25 cellular contexts compared by ENCODE assay signal in genomic region chr2:434625-435024, GRCh38.
DNase-seq lines count a peak whose midpoint lies in the region; ATAC-seq and TF ChIP-seq lines count a peak whose summit lies in the region.
"Had no signal": no experiment of that assay in that cellular context is flagged by ENCODE, and none has a peak within 500 bp of the region (broad histone marks: within the 10 kb centered on the region; RNA-seq: fewer than 3 reads in every experiment).

No MANE protein-coding gene starts in this region.

- no peak for TF ChIP-seq CTCF in CD4-positive, alpha-beta T cell (IDR thresholded peaks at IDR 0.05)
- TF ChIP-seq CTCF in WTC11 (IDR thresholded peaks at IDR 0.05): no peak

- peaks cover 36% of the 10 kb centered on the region for H3K4me1 Mint-ChIP-seq in activated T-cell treated with anti-CD3 and anti-CD28 coated beads, Interleukin-2, amount 50 U/mL, for 72 hours (ENCODE audit: low read depth)
- H3K4me1 Mint-ChIP-seq in CD4-positive, alpha-beta T cell (ENCODE audit: low read depth): peaks cover 36% of the 10 kb centered on the region
- peaks cover 31% of the 10 kb centered on the region for H3K4me1 Mint-ChIP-seq in WTC11
- peaks cover 14 to 57% (median 49%) of the 10 kb centered on the region in 4 donors for H3K4me1 Mint-ChIP-seq in naive thymus-derived CD8-positive, alpha-beta T cell

- no peaks in the 10 kb centered on the region for H3K27me3 ChIP-seq in CD4-positive, alpha-beta T cell (ENCODE audit: control insufficient read depth, insufficient read depth, low read length)
- H3K27me3 ChIP-seq: BLaER1, SJSA1 had no signal

- no peaks in the 10 kb centered on the region for H3K27me3 Mint-ChIP-seq in activated T-cell treated with anti-CD3 and anti-CD28 coated beads, Interleukin-2, amount 50 U/mL, for 72 hours (ENCODE audit: low read depth)
- H3K27me3 Mint-ChIP-seq in CD4-positive, alpha-beta T cell: no peaks in the 10 kb centered on the region
- H3K27me3 Mint-ChIP-seq in WTC11 (ENCODE audit: low read depth): peaks cover 4% of the 10 kb centered on the region; the same call in 1 of the 2 replicates
- no peaks in the 10 kb centered on the region for H3K27me3 Mint-ChIP-seq in naive thymus-derived CD8-positive, alpha-beta T cell

- no peak for DNase-seq in activated T-cell treated with anti-CD3 and anti-CD28 coated beads, Interleukin-2, amount 50 U/mL, for 72 hours
- no peak for DNase-seq in activated T-cell treated with anti-CD3 and anti-CD28 coated beads, Interleukin-2, amount 50 U/mL, for 48 hours
- no peak for DNase-seq in CD4-positive, alpha-beta T cell
- DNase-seq in WTC11 (ENCODE audit: low spot score): no peak
- DNase-seq in naive thymus-derived CD8-positive, alpha-beta T cell: no peak
- DNase-seq in C1 segment of cervical spinal cord (lab: John Stamatoyannopoulos, UW): no peak
- DNase-seq: Caco-2; CD8-positive, alpha-beta T cell; DMS79 treated with DMSO at 0.1 percent for 48 hours; GF-D8; H7; IMR-90; MM.1S; NCI-H2029 treated with DMSO at 0.1 percent for 48 hours; NCI-H446 treated with DMSO at 0.1 percent for 48 hours; NCI-H526; NCI-H82; PC-9; Right ventricle myocardium superior; RPMI8226 had no signal

- peak overlapping the region; percentile 77 for H3K27ac Mint-ChIP-seq in activated T-cell treated with anti-CD3 and anti-CD28 coated beads, Interleukin-2, amount 50 U/mL, for 72 hours
- H3K27ac Mint-ChIP-seq in CD4-positive, alpha-beta T cell: peak overlapping the region; percentile 17
- H3K27ac Mint-ChIP-seq in WTC11: peak overlapping the region; percentile 43; the same call in 1 of the 2 replicates
- peak overlapping the region in 7 of 10 donors; percentile 43 to 89 (median 55) for H3K27ac Mint-ChIP-seq in naive thymus-derived CD8-positive, alpha-beta T cell

- H3K4me3 Mint-ChIP-seq in activated T-cell treated with anti-CD3 and anti-CD28 coated beads, Interleukin-2, amount 50 U/mL, for 72 hours: peak overlapping the region in 1 of 2 donors; percentile 33
- no peak overlapping the region for H3K4me3 Mint-ChIP-seq in CD4-positive, alpha-beta T cell
- no peak overlapping the region for H3K4me3 Mint-ChIP-seq in WTC11
- H3K4me3 Mint-ChIP-seq in naive thymus-derived CD8-positive, alpha-beta T cell: peak overlapping the region in 1 of 10 donors; percentile 60
- H3K4me3 Mint-ChIP-seq: CD8-positive, alpha-beta T cell had no signal

- no peaks in the 10 kb centered on the region for H3K9me3 ChIP-seq in CD4-positive, alpha-beta T cell (ENCODE audit: control insufficient read depth, low read length)
- H3K9me3 ChIP-seq: BLaER1, Caco-2, SJSA1 had no signal

- no peaks in the 10 kb centered on the region for H3K9me3 Mint-ChIP-seq in activated T-cell treated with anti-CD3 and anti-CD28 coated beads, Interleukin-2, amount 50 U/mL, for 72 hours
- H3K9me3 Mint-ChIP-seq in CD4-positive, alpha-beta T cell: no peaks in the 10 kb centered on the region
- H3K9me3 Mint-ChIP-seq in WTC11: no peaks in the 10 kb centered on the region
- H3K9me3 Mint-ChIP-seq in naive thymus-derived CD8-positive, alpha-beta T cell: no peaks in the 10 kb centered on the region
- H3K9me3 Mint-ChIP-seq: CD8-positive, alpha-beta T cell had no signal

- POLR2A ChIA-PET in CD4-positive, alpha-beta T cell (lab: Charles Lee): no interaction called here
- POLR2A ChIA-PET in WTC11 (lab: Charles Lee): interaction anchor here (0.7 kb wide), 1 partner anchor 52 kb away, joined by 3 read pairs; no protein-coding TSS in a partner anchor
- POLR2A ChIA-PET in naive thymus-derived CD8-positive, alpha-beta T cell (lab: Charles Lee): no interaction called here

- H3K27ac ChIP-seq in CD4-positive, alpha-beta T cell (ENCODE audit: low read depth, low read length): no peak overlapping the region
- H3K27ac ChIP-seq: BLaER1, KMS-11, PC-9, SJSA1 had no signal

- no peaks in the 10 kb centered on the region for H3K36me3 Mint-ChIP-seq in activated T-cell treated with anti-CD3 and anti-CD28 coated beads, Interleukin-2, amount 50 U/mL, for 72 hours (ENCODE audit: insufficient read depth in 2 of 2)
- H3K36me3 Mint-ChIP-seq in CD4-positive, alpha-beta T cell (ENCODE audit: low read depth): no peaks in the 10 kb centered on the region
- H3K36me3 Mint-ChIP-seq in WTC11: no peaks in the 10 kb centered on the region
- H3K36me3 Mint-ChIP-seq in naive thymus-derived CD8-positive, alpha-beta T cell: no peaks in the 10 kb centered on the region
- H3K36me3 Mint-ChIP-seq: CD8-positive, alpha-beta T cell had no signal

- CTCF ChIA-PET in CD4-positive, alpha-beta T cell (lab: Charles Lee): no interaction called here
- CTCF ChIA-PET in WTC11 (lab: Charles Lee): no interaction called here

- ATAC-seq in activated T-cell treated with anti-CD3 and anti-CD28 coated beads, Interleukin-2, amount 50 U/mL, for 72 hours (replicated peaks in 1 of 2): no peak
- no peak for ATAC-seq in CD4-positive, alpha-beta T cell (ENCODE audit: poor library complexity)
- ATAC-seq in WTC11 (no peak), GM19395 (IDR thresholded peaks at IDR 0.05; ENCODE audit: unreplicated experiment) (no peak), GM21515 (IDR thresholded peaks at IDR 0.05; ENCODE audit: unreplicated experiment) (no peak)
- no peak for ATAC-seq in naive thymus-derived CD8-positive, alpha-beta T cell
- ATAC-seq: CD8-positive, alpha-beta T cell had no signal

- intact Hi-C loops in CD4-positive, alpha-beta T cell (cut with DNase I, micrococcal nuclease): loop anchor here in 1 of 2 experiments (5.0 kb wide), 3 partner anchors 37 to 243 kb away; partner anchors contain the start of genes ACP1, SH3YL1 and TMEM18

TF ChIP-seq in WTC11, 78 proteins besides CTCF, POLR2A, EP300 and RAD21:
- TF ChIP-seq, protein P1, sequence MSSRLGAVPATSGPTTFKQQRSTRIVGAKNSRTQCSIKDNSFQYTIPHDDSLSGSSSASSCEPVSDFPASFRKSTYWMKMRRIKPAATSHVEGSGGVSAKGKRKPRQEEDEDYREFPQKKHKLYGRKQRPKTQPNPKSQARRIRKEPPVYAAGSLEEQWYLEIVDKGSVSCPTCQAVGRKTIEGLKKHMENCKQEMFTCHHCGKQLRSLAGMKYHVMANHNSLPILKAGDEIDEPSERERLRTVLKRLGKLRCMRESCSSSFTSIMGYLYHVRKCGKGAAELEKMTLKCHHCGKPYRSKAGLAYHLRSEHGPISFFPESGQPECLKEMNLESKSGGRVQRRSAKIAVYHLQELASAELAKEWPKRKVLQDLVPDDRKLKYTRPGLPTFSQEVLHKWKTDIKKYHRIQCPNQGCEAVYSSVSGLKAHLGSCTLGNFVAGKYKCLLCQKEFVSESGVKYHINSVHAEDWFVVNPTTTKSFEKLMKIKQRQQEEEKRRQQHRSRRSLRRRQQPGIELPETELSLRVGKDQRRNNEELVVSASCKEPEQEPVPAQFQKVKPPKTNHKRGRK (CRISPR knock-in tag; IDR thresholded peaks at IDR 0.05; ENCODE audit: borderline replicate concordance): peak; percentile 94; the same call in 1 of the 2 replicates
- no peak for TF ChIP-seq SP1 (CRISPR knock-in tag; conservative IDR thresholded peaks at IDR 0.05)

Comparison
In these comparisons a context has a peak if more than half of its experiments do, and no peak if none do; other contexts are left out.
1. H3K27ac Mint-ChIP-seq: peak in every context shown above with its lines; median percentile 77 in activated T-cell treated with anti-CD3 and anti-CD28 coated beads, Interleukin-2, amount 50 U/mL, for 72 hours; 55 in naive thymus-derived CD8-positive, alpha-beta T cell; 43 in WTC11; 17 in CD4-positive, alpha-beta T cell.